ENCODE assay signal across 12 cellular contexts in the genomic region with DNA sequence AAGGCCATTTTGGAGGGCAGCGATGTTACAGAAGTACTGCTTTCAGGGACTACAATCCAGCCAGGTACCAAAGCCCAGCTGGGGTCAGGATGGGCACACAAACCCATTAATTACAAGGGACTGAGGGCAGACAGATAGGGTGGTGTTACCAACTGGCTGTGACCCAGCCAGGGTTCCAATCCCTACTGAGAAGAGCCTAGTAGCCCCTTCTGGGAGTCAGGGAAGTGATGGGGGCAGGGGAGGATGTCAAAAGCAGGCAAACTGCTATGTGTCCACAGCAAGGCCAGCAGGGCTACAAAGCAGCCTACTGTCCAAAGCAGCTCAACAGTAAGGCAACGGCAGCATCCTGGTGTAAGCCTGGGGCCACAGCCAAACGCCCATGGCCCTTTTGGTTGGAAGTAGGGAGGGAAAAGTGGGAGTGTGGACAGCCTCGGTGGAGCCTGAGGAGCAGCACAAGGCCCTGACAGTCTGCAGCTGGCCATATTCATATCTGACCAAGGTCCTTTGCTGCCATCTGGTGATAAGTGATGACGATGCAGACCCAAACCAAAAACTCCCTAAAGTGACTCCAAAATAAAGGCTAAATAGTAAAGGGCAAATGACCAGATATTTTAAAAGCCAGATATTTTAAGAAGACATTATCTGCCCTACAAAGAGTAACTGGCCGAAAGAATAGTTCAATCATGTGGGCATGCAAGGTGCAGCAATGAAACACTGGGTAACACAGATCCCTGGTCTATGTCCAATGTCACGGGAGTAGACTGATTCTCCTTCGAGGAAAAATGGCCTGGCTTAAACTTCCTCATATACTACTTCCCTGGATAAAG. TPM values are rescaled to one million over a fixed set of nuclear protein-coding genes. Genes with fewer than 3 reads are reported as not detected.
DNase-seq lines count a peak whose midpoint lies in the region; ATAC-seq and TF ChIP-seq lines count a peak whose summit lies in the region.
"Had no signal": no experiment of that assay in that cellular context is flagged by ENCODE, and none has a peak within 500 bp of the region (broad histone marks: within the 10 kb centered on the region; RNA-seq: fewer than 3 reads in every experiment).

No MANE protein-coding gene starts in this region.

- peaks cover 5 to 34% (median 19%) of the 10 kb centered on the region in 11 donors for H3K9me3 Mint-ChIP-seq in naive thymus-derived CD4-positive, alpha-beta T cell

- no peaks in the 10 kb centered on the region for H3K27me3 Mint-ChIP-seq in naive thymus-derived CD4-positive, alpha-beta T cell
- H3K27me3 Mint-ChIP-seq: activated naive CD8-positive, alpha-beta T cell; CD4-positive, CD25-positive, alpha-beta regulatory T cell had no signal

- no peak for TF ChIP-seq EP300 in upper lobe of left lung (IDR thresholded peaks at IDR 0.05)

- H3K27me3 ChIP-seq in WERI-Rb-1 (ENCODE audit: insufficient read depth, low read depth, severe bottlenecking), result no peaks in the 10 kb centered on the region
- H3K27me3 ChIP-seq in right cardiac atrium (ENCODE audit: control insufficient read depth, insufficient read depth), result no peaks in the 10 kb centered on the region
- no peaks in the 10 kb centered on the region for H3K27me3 ChIP-seq in upper lobe of left lung
- H3K27me3 ChIP-seq in naive thymus-derived CD4-positive, alpha-beta T cell (ENCODE audit: control insufficient read depth in 2 of 2, insufficient read depth in 2 of 2, low read length in 2 of 2), result no peaks in the 10 kb centered on the region

- TF ChIP-seq CTCF in WERI-Rb-1 (IDR thresholded peaks at IDR 0.05; ENCODE audit: low read depth, low read length) (peak; percentile 28; the same call in 1 of the 2 replicates), upper lobe of left lung (IDR thresholded peaks at IDR 0.05) (no peak)

- peaks cover 3% of the 10 kb centered on the region for H3K4me1 ChIP-seq in right cardiac atrium (ENCODE audit: control insufficient read depth, insufficient read depth, low read length)
- peaks cover 0 to 4% (median 0%) of the 10 kb centered on the region in 4 donors for H3K4me1 ChIP-seq in upper lobe of left lung
- H3K4me1 ChIP-seq in naive thymus-derived CD4-positive, alpha-beta T cell (ENCODE audit: control insufficient read depth in 2 of 2, insufficient read depth in 2 of 2, low read length in 2 of 2), result no peaks in the 10 kb centered on the region

- no peaks in the 10 kb centered on the region for H3K4me1 Mint-ChIP-seq in naive thymus-derived CD4-positive, alpha-beta T cell
- H3K4me1 Mint-ChIP-seq: CD4-positive, CD25-positive, alpha-beta regulatory T cell; stimulated activated effector memory CD8-positive, alpha-beta T cell treated with anti-CD3 and anti-CD28 coated beads, Interleukin-12 subunit alpha, Interleukin-12 subunit beta, amount 100 ng/mL, for 72 hours had no signal

- 66% methylated on average over 8 of the region's 8 CpGs for WGBS in right cardiac atrium
- WGBS in upper lobe of left lung, 2 donors, result 82 to 84% methylated on average over 8 of the region's 8 CpGs

- H3K27ac Mint-ChIP-seq in naive thymus-derived CD4-positive, alpha-beta T cell, result no peak overlapping the region
- H3K27ac Mint-ChIP-seq: activated naive CD8-positive, alpha-beta T cell; stimulated activated effector memory CD8-positive, alpha-beta T cell treated with anti-CD3 and anti-CD28 coated beads, Interleukin-12 subunit alpha, Interleukin-12 subunit beta, amount 100 ng/mL, for 72 hours had no signal

- POLR2A ChIA-PET in naive thymus-derived CD4-positive, alpha-beta T cell (lab: Charles Lee), result no interaction called here

- H3K36me3 ChIP-seq in WERI-Rb-1 (peaks cover 43% of the 10 kb centered on the region), upper lobe of left lung (peaks cover 11 to 86% (median 58%) of the 10 kb centered on the region in 4 donors)
- H3K36me3 ChIP-seq in naive thymus-derived CD4-positive, alpha-beta T cell (ENCODE audit: control insufficient read depth in 2 of 3, insufficient read depth in 3 of 3, low read length in 3 of 3), result peaks cover 0 to 79% (median 25%) of the 10 kb centered on the region in 3 experiments

- intact Hi-C loops in right cardiac atrium (cut with DNase I), result no loop called here
- intact Hi-C loops in naive thymus-derived CD4-positive, alpha-beta T cell (cut with micrococcal nuclease), result no loop called here

- H3K27ac ChIP-seq in WERI-Rb-1, result no peak overlapping the region
- H3K27ac ChIP-seq in right cardiac atrium (ENCODE audit: low read length), result no peak overlapping the region
- peak overlapping the region in 1 of 4 donors; percentile 26 for H3K27ac ChIP-seq in upper lobe of left lung
- no peak overlapping the region for H3K27ac ChIP-seq in naive thymus-derived CD4-positive, alpha-beta T cell (ENCODE audit: low read depth, low read length)

- no peak for TF ChIP-seq POLR2A in upper lobe of left lung (IDR thresholded peaks at IDR 0.05)

- peak; percentile 77 to 81 for ATAC-seq in right cardiac atrium
- peak; percentile 24 to 52 for ATAC-seq in upper lobe of left lung (ENCODE audit: low FRiP score in 2 of 2)
- ATAC-seq in naive thymus-derived CD4-positive, alpha-beta T cell, result no peak
- ATAC-seq: stimulated activated effector memory CD8-positive, alpha-beta T cell treated with anti-CD3 and anti-CD28 coated beads, Interleukin-12 subunit alpha, Interleukin-12 subunit beta, amount 100 ng/mL, for 72 hours had no signal

- no peak overlapping the region for H3K4me3 Mint-ChIP-seq in naive thymus-derived CD4-positive, alpha-beta T cell
- H3K4me3 Mint-ChIP-seq: activated naive CD8-positive, alpha-beta T cell; CD4-positive, CD25-positive, alpha-beta regulatory T cell; stimulated activated effector memory CD8-positive, alpha-beta T cell treated with anti-CD3 and anti-CD28 coated beads, Interleukin-12 subunit alpha, Interleukin-12 subunit beta, amount 100 ng/mL, for 72 hours had no signal

- H3K4me3 ChIP-seq in WERI-Rb-1 (ENCODE audit: low read depth, low read length) (no peak overlapping the region), right cardiac atrium (ENCODE audit: low read length) (no peak overlapping the region), upper lobe of left lung (no peak overlapping the region)
- no peak overlapping the region for H3K4me3 ChIP-seq in naive thymus-derived CD4-positive, alpha-beta T cell (ENCODE audit: low read length)
- H3K4me3 ChIP-seq: lung had no signal

- no peaks in the 10 kb centered on the region for H3K9me3 ChIP-seq in WERI-Rb-1 (ENCODE audit: severe bottlenecking)
- no peaks in the 10 kb centered on the region for H3K9me3 ChIP-seq in right cardiac atrium (ENCODE audit: control insufficient read depth, low read length)
- H3K9me3 ChIP-seq in upper lobe of left lung, result peaks cover 0 to 6% (median 2%) of the 10 kb centered on the region in 4 donors
- peaks cover 0 to 19% (median 0%) of the 10 kb centered on the region in 3 experiments for H3K9me3 ChIP-seq in naive thymus-derived CD4-positive, alpha-beta T cell (ENCODE audit: control insufficient read depth in 2 of 3, low read length in 3 of 3)

- peak; percentile 34 for DNase-seq in activated CD8-positive, alpha-beta memory T cell treated with anti-CD3 and anti-CD28 coated beads, Interleukin-2, amount 50 U/mL, for 48 hours
- DNase-seq in activated CD8-positive, alpha-beta memory T cell treated with anti-CD3 and anti-CD28 coated beads, Interleukin-2, amount 50 U/mL, for 4 hours, result no peak
- peak; percentile 14 for DNase-seq in WERI-Rb-1
- DNase-seq in right cardiac atrium, result peak; percentile 71 to 82 (median 81)
- no peak for DNase-seq in upper lobe of left lung
- no peak for DNase-seq in NCI-H1048 (lab: John Stamatoyannopoulos, UW)
- no peak for DNase-seq in naive thymus-derived CD4-positive, alpha-beta T cell
- DNase-seq in T-helper 9 cell, result no peak

- CTCF ChIA-PET in naive thymus-derived CD4-positive, alpha-beta T cell (lab: Charles Lee), result no interaction called here

- H3K36me3 Mint-ChIP-seq in naive thymus-derived CD4-positive, alpha-beta T cell, result peaks cover 30 to 93% (median 78%) of the 10 kb centered on the region in 5 donors

RNA-seq across cellular contexts. Expression of a gene that starts 56.9 kb away (rescaled TPM):
- total RNA-seq in right cardiac atrium, result 10 to 100 TPM; 36.9 to 47.4 (median 39.1) TPM
- 20.7 TPM for polyA plus RNA-seq in right cardiac atrium
- 100 to 1,000 TPM in 2 of 6 donors, 10 to 100 TPM in 4; 40.6 to 132 (median 57.8) TPM for total RNA-seq in upper lobe of left lung
- total RNA-seq in naive thymus-derived CD4-positive, alpha-beta T cell, result 100 to 1,000 TPM in 1 of 5 experiments, 10 to 100 TPM in 4; 44.1 to 100 (median 60.7) TPM
- polyA plus RNA-seq in naive thymus-derived CD4-positive, alpha-beta T cell, result 10 to 100 TPM; 15.7 to 19.2 TPM

Comparison
In these comparisons a context has a peak if more than half of its experiments do, and no peak if none do; other contexts are left out.
1. DNase-seq: peak in activated CD8-positive, alpha-beta memory T cell treated with anti-CD3 and anti-CD28 coated beads, Interleukin-2, amount 50 U/mL, for 48 hours (single experiment), WERI-Rb-1 (single experiment) and right cardiac atrium (3 of 3); none in activated CD8-positive, alpha-beta memory T cell treated with anti-CD3 and anti-CD28 coated beads, Interleukin-2, amount 50 U/mL, for 4 hours (single experiment), upper lobe of left lung (0 of 2), NCI-H1048 (single experiment), naive thymus-derived CD4-positive, alpha-beta T cell (0 of 9) and T-helper 9 cell (single experiment).